1 cellular context compared by ENCODE assay signal in genomic region chr6:138593100-138593877, GRCh38.
A peak's percentile ranks its signal among the peaks of the same experiment; 100 is the strongest.
TF ChIP-seq lines count a peak whose summit lies in the region.

No MANE protein-coding gene starts in this region.

TF ChIP-seq in GM12878, 131 proteins besides CTCF, POLR2A, EP300 and RAD21 (continued from another document and continues in another):
- peak; percentile 3 for TF ChIP-seq CUX1 (IDR thresholded peaks at IDR 0.05; ENCODE audit: insufficient replicate concordance, low read depth, low read length)
- TF ChIP-seq ZNF24 (IDR thresholded peaks at IDR 0.05), result peak; percentile 98
- TF ChIP-seq LARP7 (IDR thresholded peaks at IDR 0.05), result 0 out of 2 replicates have a peak, but pooled peaks have one; percentile 39
- no peak for TF ChIP-seq NFYA (IDR thresholded peaks at IDR 0.05; ENCODE audit: borderline replicate concordance, low read depth, low read length)
- TF ChIP-seq CHD1 (IDR thresholded peaks at IDR 0.05; ENCODE audit: low read depth, low read length), result no peak
- TF ChIP-seq POLR2AphosphoS5 (IDR thresholded peaks at IDR 0.05; ENCODE audit: low read length), result peak; percentile 79
- no peak for TF ChIP-seq CBX5 (IDR thresholded peaks at IDR 0.05; ENCODE audit: low read depth)
- TF ChIP-seq CREB1 (IDR thresholded peaks at IDR 0.05; ENCODE audit: low read depth), result peak; percentile 83
- TF ChIP-seq NFXL1 (IDR thresholded peaks at IDR 0.05; ENCODE audit: borderline replicate concordance), result no peak
- TF ChIP-seq CHD2 (IDR thresholded peaks at IDR 0.05; ENCODE audit: borderline replicate concordance, low read depth, low read length), result peak; percentile 77; the same call in 1 of the 2 replicates
- TF ChIP-seq ELK1 (IDR thresholded peaks at IDR 0.05; ENCODE audit: low read depth, low read length), result no peak
- TF ChIP-seq PML (IDR thresholded peaks at IDR 0.05; ENCODE audit: low read length), result no peak
- no peak for TF ChIP-seq SREBF2 (IDR thresholded peaks at IDR 0.05; ENCODE audit: low read length)
- peak; percentile 46; the same call in 1 of the 2 replicates for TF ChIP-seq ZNF592 (IDR thresholded peaks at IDR 0.05)
- no peak for TF ChIP-seq IRF3 (IDR thresholded peaks at IDR 0.05)
- peak; percentile 76; the same call in 1 of the 3 replicates for TF ChIP-seq POU2F2 (IDR thresholded peaks at IDR 0.05; ENCODE audit: borderline replicate concordance, low read depth, low read length)
- 0 out of 2 replicates have a peak, but pooled peaks have one; percentile 12 for TF ChIP-seq TCF3 (IDR thresholded peaks at IDR 0.05; ENCODE audit: borderline replicate concordance, insufficient read depth, low read depth, low read length)
- peak; percentile 93 for TF ChIP-seq DPF2 (IDR thresholded peaks at IDR 0.05)
- no peak for TF ChIP-seq FOXK2 (IDR thresholded peaks at IDR 0.05)
- TF ChIP-seq SREBF1 (IDR thresholded peaks at IDR 0.05; ENCODE audit: low read length), result no peak
- TF ChIP-seq MXI1 (IDR thresholded peaks at IDR 0.05; ENCODE audit: low read depth, low read length), result peak; percentile 19; the same call in 1 of the 2 replicates
- no peak for TF ChIP-seq ZZZ3 (IDR thresholded peaks at IDR 0.05; ENCODE audit: control insufficient read depth, insufficient read length, low read depth)
- TF ChIP-seq BACH1 (IDR thresholded peaks at IDR 0.05; ENCODE audit: borderline replicate concordance), result peak; percentile 60
- no peak for TF ChIP-seq ZNF622 (IDR thresholded peaks at IDR 0.05)
- TF ChIP-seq ZNF384 (IDR thresholded peaks at IDR 0.05; ENCODE audit: borderline replicate concordance, low read depth, low read length), result no peak
- TF ChIP-seq E2F8 (IDR thresholded peaks at IDR 0.05; ENCODE audit: low read depth, partially characterized antibody), result no peak
- no peak for TF ChIP-seq HCFC1 (IDR thresholded peaks at IDR 0.05; ENCODE audit: low read length)
- peak; percentile 38; the same call in 1 of the 2 replicates for TF ChIP-seq SPI1 (IDR thresholded peaks at IDR 0.05; ENCODE audit: borderline replicate concordance, insufficient read depth, low read depth, low read length)
- peak; percentile 54 for TF ChIP-seq PAX5 (IDR thresholded peaks at IDR 0.05; ENCODE audit: borderline replicate concordance, low read depth, low read length)
- no peak for TF ChIP-seq ZBTB11 (CRISPR knock-in tag; IDR thresholded peaks at IDR 0.05)
- TF ChIP-seq RELA (IDR thresholded peaks at IDR 0.05; ENCODE audit: borderline replicate concordance, partially characterized antibody), result no peak
- 0 out of 2 replicates have a peak, but pooled peaks have one; percentile 41 for TF ChIP-seq ASH2L (IDR thresholded peaks at IDR 0.05; ENCODE audit: borderline replicate concordance, low read depth)
- no peak for TF ChIP-seq USF1 (IDR thresholded peaks at IDR 0.05; ENCODE audit: borderline replicate concordance, extremely low read length, insufficient read depth, low read depth, low read length)
- peak; percentile 56; the same call in 1 of the 2 replicates for TF ChIP-seq NKRF (conservative IDR thresholded peaks at IDR 0.05)
- peak; percentile 65; the same call in 1 of the 2 replicates for TF ChIP-seq SMARCA5 (IDR thresholded peaks at IDR 0.05)
- no peak for TF ChIP-seq YBX1 (IDR thresholded peaks at IDR 0.05)
- TF ChIP-seq JUND (IDR thresholded peaks at IDR 0.05; ENCODE audit: low read depth, low read length), result 0 out of 2 replicates have a peak, but pooled peaks have one; percentile 18
- peak; percentile 90 to 95 for TF ChIP-seq IKZF2 (IDR thresholded peaks at IDR 0.05)
- TF ChIP-seq ETV6 (conservative IDR thresholded peaks at IDR 0.05 in 1 of 2, IDR thresholded peaks at IDR 0.05 in 1 of 2; ENCODE audit: borderline replicate concordance in 1 of 2, low read depth in 1 of 2), result peak in 1 of 2 experiments; percentile 96; a peak in 2 of 4 replicates
- TF ChIP-seq TCF7 (IDR thresholded peaks at IDR 0.05; ENCODE audit: borderline replicate concordance), result no peak
